ENCODE assay signal across 11 cellular contexts in genomic region chr10:78035933-78036583, GRCh38. TPM values are rescaled to one million over a fixed set of nuclear protein-coding genes. Genes with fewer than 3 reads are reported as not detected.
A peak's percentile ranks its signal among the peaks of the same experiment; 100 is the strongest.
DNase-seq lines count a peak whose midpoint lies in the region; ATAC-seq, FAIRE-seq and TF ChIP-seq lines count a peak whose summit lies in the region.
"Had no signal": no experiment of that assay in that cellular context is flagged by ENCODE, and none has a peak within 500 bp of the region (broad histone marks: within the 10 kb centered on the region; RNA-seq: fewer than 3 reads in every experiment).

No MANE protein-coding gene starts in this region.

- H4K20me1 ChIP-seq in astrocyte (ENCODE audit: insufficient read depth, low read length) = peaks cover 70% of the 10 kb centered on the region

- no peak for TF ChIP-seq POLR2A in H54 (IDR thresholded peaks at IDR 0.05; ENCODE audit: low read depth, low read length)

- no peak for ATAC-seq in natural killer cell

- peak overlapping the region; percentile 96 for H3K27ac Mint-ChIP-seq in Calu3 (ENCODE audit: unreplicated experiment)
- peak overlapping the region; percentile 80 to 91 (median 85) for H3K27ac Mint-ChIP-seq in IgD-negative memory B cell
- no peak overlapping the region for H3K27ac Mint-ChIP-seq in astrocyte (ENCODE audit: unreplicated experiment)
- peak overlapping the region; percentile 52 to 65 for H3K27ac Mint-ChIP-seq in natural killer cell

- no peaks in the 10 kb centered on the region for H3K9me3 ChIP-seq in astrocyte (ENCODE audit: insufficient read depth, low read depth, low read length)

- CTCF ChIA-PET in Calu3 (lab: Charles Lee) = no interaction called here

- H3K4me3 Mint-ChIP-seq in Calu3 (ENCODE audit: low read depth, unreplicated experiment) (peak overlapping the region; percentile 89), IgD-negative memory B cell (peak overlapping the region; percentile 8 to 91 (median 54)), astrocyte (ENCODE audit: unreplicated experiment) (peak overlapping the region; percentile 89), natural killer cell (peak overlapping the region; percentile 3)

- peaks cover 75% of the 10 kb centered on the region for H3K79me2 ChIP-seq in astrocyte (ENCODE audit: insufficient read depth, low read length)

- H3K4me2 ChIP-seq in astrocyte (ENCODE audit: low read length) = peak overlapping the region; percentile 94

- H3K27me3 Mint-ChIP-seq in Calu3 (ENCODE audit: unreplicated experiment) = no peaks in the 10 kb centered on the region
- no peaks in the 10 kb centered on the region for H3K27me3 Mint-ChIP-seq in IgD-negative memory B cell
- H3K27me3 Mint-ChIP-seq in astrocyte (ENCODE audit: low read depth, unreplicated experiment) = no peaks in the 10 kb centered on the region
- H3K27me3 Mint-ChIP-seq in natural killer cell (ENCODE audit: low read depth in 2 of 2) = no peaks in the 10 kb centered on the region

- peak overlapping the region; percentile 100 for H3K4me3 ChIP-seq in astrocyte (ENCODE audit: insufficient read depth, low read depth, low read length)

- FAIRE-seq in astrocyte (lab: Jason Lieb, UNC) (no peak), H54 (lab: Jason Lieb, UNC) (no peak)

- H3K4me1 ChIP-seq in astrocyte (ENCODE audit: insufficient read depth, low read length) = peaks cover 32% of the 10 kb centered on the region

- no peaks in the 10 kb centered on the region for H3K9me3 Mint-ChIP-seq in Calu3 (ENCODE audit: low read depth, unreplicated experiment)
- no peaks in the 10 kb centered on the region for H3K9me3 Mint-ChIP-seq in IgD-negative memory B cell
- H3K9me3 Mint-ChIP-seq in astrocyte (ENCODE audit: unreplicated experiment) = no peaks in the 10 kb centered on the region
- no peaks in the 10 kb centered on the region for H3K9me3 Mint-ChIP-seq in natural killer cell

- H3K27ac ChIP-seq in astrocyte (ENCODE audit: low read depth, low read length) = no peak overlapping the region

- peak overlapping the region; percentile 98 for H3K9ac ChIP-seq in astrocyte (ENCODE audit: low read length)

- intact Hi-C loops in Calu3 (cut with micrococcal nuclease; ENCODE audit: unreplicated experiment) (no loop called here), natural killer cell (cut with micrococcal nuclease) (no loop called here)

- BruUV-seq in Calu3 (replicated peaks; lab: Mats Ljungman, UMichigan) = no TSS peak

- no peaks in the 10 kb centered on the region for H3K27me3 ChIP-seq in astrocyte (ENCODE audit: insufficient read depth, low read length)

- H3K4me1 Mint-ChIP-seq in Calu3 (ENCODE audit: low read depth, unreplicated experiment) (peaks cover 38% of the 10 kb centered on the region), IgD-negative memory B cell (peaks cover 29 to 47% (median 45%) of the 10 kb centered on the region in 3 donors), astrocyte (ENCODE audit: low read depth, unreplicated experiment) (peaks cover 38% of the 10 kb centered on the region), natural killer cell (peaks cover 54 to 59% of the 10 kb centered on the region in 2 donors)

- TF ChIP-seq CTCF in Calu3 (IDR thresholded peaks at IDR 0.05; ENCODE audit: unreplicated experiment) (no peak), astrocyte (IDR thresholded peaks at IDR 0.05; ENCODE audit: insufficient read depth, low read depth, low read length) (no peak), natural killer cell (IDR thresholded peaks at IDR 0.05) (no peak)

- DNase-seq in Calu3 (no peak), astrocyte (ENCODE audit: low read depth) (no peak), natural killer cell (no peak), NCI-H2107 (lab: John Stamatoyannopoulos, UW) (no peak), H54 (ENCODE audit: insufficient read length, low spot score) (no peak), DMS53 treated with DMSO at 0.1 percent for 48 hours (lab: John Stamatoyannopoulos, UW; ENCODE audit: unreplicated experiment) (no peak), NCI-H1092 (lab: John Stamatoyannopoulos, UW) (no peak)
- DNase-seq: activated CD4-positive, alpha-beta T cell treated with anti-CD3 and anti-CD28 coated beads for 1 hour; GDM1; occipital lobe had no signal

- no peak overlapping the region for H2AFZ ChIP-seq in astrocyte (ENCODE audit: low read depth, low read length)

- peaks cover 90% of the 10 kb centered on the region for H3K36me3 Mint-ChIP-seq in Calu3 (ENCODE audit: insufficient read depth, unreplicated experiment)
- peaks cover 5% of the 10 kb centered on the region for H3K36me3 Mint-ChIP-seq in IgD-negative memory B cell
- H3K36me3 Mint-ChIP-seq in astrocyte (ENCODE audit: low read depth, unreplicated experiment) = peaks cover 25% of the 10 kb centered on the region
- peaks cover 15% of the 10 kb centered on the region for H3K36me3 Mint-ChIP-seq in natural killer cell

- H3K36me3 ChIP-seq in astrocyte (ENCODE audit: insufficient read depth, low read length) = peaks cover 64% of the 10 kb centered on the region

RNA-seq across cellular contexts. Expression of gene RPS24, which starts 2.4 kb away (rescaled TPM):
- total RNA-seq in Calu3 (2022) = 1,787 and 1,941 TPM in 2 replicates
- 1,078 TPM for polyA plus RNA-seq in IgD-negative memory B cell
- total RNA-seq in astrocyte = 1,230 and 1,331 TPM in 2 replicates
- total RNA-seq in natural killer cell = 1,000 to 10,000 TPM in 1 of 3 donors, 100 to 1,000 TPM in 2; 887 to 1,039 (median 981) TPM

RNA-seq across cellular contexts. Expression of gene POLR3A, which starts 6.7 kb away (rescaled TPM):
- 26.6 and 30.0 TPM in 2 replicates for total RNA-seq in Calu3 (2022)
- polyA plus RNA-seq in IgD-negative memory B cell = 6.5 TPM
- 28.8 and 31.4 TPM in 2 replicates for total RNA-seq in astrocyte
- total RNA-seq in natural killer cell = 10 to 100 TPM; 15.6 to 21.0 (median 17.9) TPM

Comparison
In these comparisons a context has a peak if more than half of its experiments do, and no peak if none do; other contexts are left out.
1. H3K4me3 Mint-ChIP-seq: peak in every context shown above with its lines; median percentile 89 in Calu3; 89 in astrocyte; 54 in IgD-negative memory B cell; 3 in natural killer cell.